11 cellular contexts compared by ENCODE assay signal in the genomic region with DNA sequence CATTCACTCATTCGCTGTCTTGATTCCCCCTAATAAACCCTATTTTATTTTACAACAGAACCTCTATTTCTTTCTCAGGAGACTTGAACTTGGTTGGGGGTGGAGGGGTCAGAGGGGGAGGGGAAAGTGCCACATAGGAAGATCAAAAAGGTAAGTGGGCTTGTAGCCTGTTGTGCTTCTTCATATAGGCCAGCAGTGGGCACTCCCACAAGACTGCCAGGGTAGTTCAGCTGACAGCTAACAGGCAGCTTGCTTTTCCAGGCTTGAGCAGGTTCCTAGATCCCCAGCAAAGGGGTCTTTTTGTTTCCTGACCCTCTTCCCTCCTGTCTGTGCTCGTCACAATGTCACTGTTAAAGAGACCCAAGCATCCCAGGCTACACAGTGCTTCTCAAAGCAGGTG. TPM values are rescaled to one million over a fixed set of nuclear protein-coding genes. Genes with fewer than 3 reads are reported as not detected.
DNase-seq lines count a peak whose midpoint lies in the region; ATAC-seq, FAIRE-seq and TF ChIP-seq lines count a peak whose summit lies in the region.
"Had no signal": no experiment of that assay in that cellular context is flagged by ENCODE, and none has a peak within 500 bp of the region (broad histone marks: within the 10 kb centered on the region; RNA-seq: fewer than 3 reads in every experiment).

No MANE protein-coding gene starts in this region.

- WGBS in testis, 2 donors = 58 to 95% methylated on average over 2 of the region's 2 CpGs

- no peaks in the 10 kb centered on the region for H3K4me1 ChIP-seq in keratinocyte (ENCODE audit: control insufficient read depth, extremely low read depth, insufficient read depth, low read length)
- H3K4me1 ChIP-seq in testis = no peaks in the 10 kb centered on the region

- TF ChIP-seq CTCF in HFF-Myc (IDR thresholded peaks at IDR 0.05; ENCODE audit: low read depth, low read length, missing control alignments) (peak; percentile 19), WERI-Rb-1 (IDR thresholded peaks at IDR 0.05; ENCODE audit: low read depth, low read length) (peak; percentile 85), keratinocyte (optimal IDR thresholded peaks at IDR 0.05 in 1 of 3, IDR thresholded peaks at IDR 0.05 in 1 of 3, conservative IDR thresholded peaks at IDR 0.05 in 1 of 3; ENCODE audit: extremely low read depth in 1 of 3, insufficient read depth in 2 of 3, low read length in 3 of 3) (peak in 2 of 3 experiments; percentile 39 to 51), testis (IDR thresholded peaks at IDR 0.05) (no peak)

- no peaks in the 10 kb centered on the region for H4K20me1 ChIP-seq in keratinocyte (ENCODE audit: control insufficient read depth, extremely low read depth, insufficient read depth, low read length)

- TF ChIP-seq POLR2A in testis (IDR thresholded peaks at IDR 0.05) = no peak

- intact Hi-C loops in testis (cut with DNase I; ENCODE audit: low total_unique reads) = no loop called here

- H3K4me3 ChIP-seq in HFF-Myc (replicated peaks; ENCODE audit: low read depth, low read length) (no peak overlapping the region), WERI-Rb-1 (ENCODE audit: low read depth, low read length) (no peak overlapping the region), keratinocyte (ENCODE audit: control insufficient read depth in 2 of 3, extremely low read depth in 1 of 3, insufficient read depth in 2 of 3, low read depth in 1 of 3, low read length in 3 of 3) (no peak overlapping the region), testis (no peak overlapping the region), MG63 (no peak overlapping the region)

- no peaks in the 10 kb centered on the region for H3K9me1 ChIP-seq in keratinocyte (ENCODE audit: control insufficient read depth, extremely low read depth, insufficient read depth, low read length)

- H3K27ac ChIP-seq in WERI-Rb-1 = no peak overlapping the region
- H3K27ac ChIP-seq in keratinocyte (ENCODE audit: control insufficient read depth, insufficient read depth, low read length) = no peak overlapping the region
- no peak overlapping the region for H3K27ac ChIP-seq in testis

- no peaks in the 10 kb centered on the region for H3K79me2 ChIP-seq in keratinocyte (ENCODE audit: control insufficient read depth, insufficient read depth, low read length)

- no peak overlapping the region for H2AFZ ChIP-seq in keratinocyte (ENCODE audit: control insufficient read depth, low read length)

- H3K27me3 ChIP-seq in WERI-Rb-1 (ENCODE audit: insufficient read depth, low read depth, severe bottlenecking) (no peaks in the 10 kb centered on the region), keratinocyte (ENCODE audit: control insufficient read depth, extremely low read depth, insufficient read depth, low read length) (no peaks in the 10 kb centered on the region), testis (no peaks in the 10 kb centered on the region), MG63 (no peaks in the 10 kb centered on the region)

- FAIRE-seq in keratinocyte (lab: Jason Lieb, UNC) = peak; percentile 32
- FAIRE-seq: G401.6 had no signal

- no peak overlapping the region for H3K4me2 ChIP-seq in keratinocyte (ENCODE audit: control insufficient read depth, extremely low read depth, insufficient read depth, low read depth, low read length)

- dilution Hi-C loops in keratinocyte (cut with MboI; ENCODE audit: extremely low pct_ligation_motif_present, low sequenced_read_pairs) = no loop called here

- H3K9me3 ChIP-seq in WERI-Rb-1 (ENCODE audit: severe bottlenecking) (no peaks in the 10 kb centered on the region), keratinocyte (ENCODE audit: control insufficient read depth, low read depth, low read length) (no peaks in the 10 kb centered on the region), testis (no peaks in the 10 kb centered on the region), MG63 (no peaks in the 10 kb centered on the region)

- H3K36me3 ChIP-seq in WERI-Rb-1 = no peaks in the 10 kb centered on the region
- no peaks in the 10 kb centered on the region for H3K36me3 ChIP-seq in keratinocyte (ENCODE audit: control insufficient read depth in 2 of 2, extremely low read depth in 1 of 2, insufficient read depth in 2 of 2, low read length in 2 of 2)
- no peaks in the 10 kb centered on the region for H3K36me3 ChIP-seq in testis (ENCODE audit: low read depth, missing control alignments)
- H3K36me3 ChIP-seq in MG63 = no peaks in the 10 kb centered on the region

- peak; percentile 41 for DNase-seq in DMS 273 (lab: John Stamatoyannopoulos, UW; ENCODE audit: unreplicated experiment)
- DNase-seq in HFF-Myc (ENCODE audit: extremely low read depth, low read depth) = no peak
- DNase-seq in WERI-Rb-1 = peak; percentile 30
- no peak for DNase-seq in keratinocyte (ENCODE audit: low read depth, low spot score)
- no peak for DNase-seq in testis
- DNase-seq in MG63 = no peak
- DNase-seq: activated T-cell treated with anti-CD3 and anti-CD28 coated beads, Interleukin-2, amount 50 U/mL, for 1 hour; naive B cell; T-helper 9 cell had no signal

- no peak for ATAC-seq in HG02885 (IDR thresholded peaks at IDR 0.05; ENCODE audit: poor library complexity, unreplicated experiment)

- H3K9ac ChIP-seq in keratinocyte (ENCODE audit: control insufficient read depth, extremely low read depth, insufficient read depth, low read length) = no peak overlapping the region

RNA-seq across cellular contexts. Expression of gene KIAA2012, which starts 0.8 kb away (rescaled TPM):
- polyA plus RNA-seq in keratinocyte (not detected in 3 replicates), testis (ENCODE audit: insufficient read depth, low read depth, low replicate concordance) (1.6 TPM)
- not detected for polyA plus RNA-seq in keratinocyte (2011; ENCODE audit: low read depth)
- not detected in 2 replicates for polyA plus RNA-seq in keratinocyte (2011; cell fraction: cytosol; rRNA removed)
- polyA plus RNA-seq in keratinocyte (2011; cell fraction: nucleus; rRNA removed) = not detected in 2 replicates
- 0.03 TPM in 1 of 2 replicates, not detected in the other for polyA plus RNA-seq in keratinocyte (2012; ENCODE audit: low replicate concordance)
- not detected in 3 replicates for polyA minus RNA-seq in keratinocyte
- polyA minus RNA-seq in keratinocyte (2011; cell fraction: cytosol; rRNA and poly(A)+ RNA removed) = not detected
- polyA minus RNA-seq in keratinocyte (2011; cell fraction: nucleus; rRNA and poly(A)+ RNA removed) = not detected in 2 replicates
- total RNA-seq in testis = 1 to 10 TPM; 1.1 to 1.3 TPM
- not detected in 2 replicates for total RNA-seq in MG63 (2014; rRNA removed; shearing (Covaris generic); ENCODE audit: low replicate concordance)

RNA-seq across cellular contexts. Expression of gene FZD7, which starts 38.6 kb away (rescaled TPM):
- polyA plus RNA-seq in keratinocyte (1.3 to 2.4 TPM (median 1.4 TPM) in 3 replicates), testis (ENCODE audit: insufficient read depth, low read depth, low replicate concordance) (7.1 TPM)
- 1.5 TPM for polyA plus RNA-seq in keratinocyte (2011; ENCODE audit: low read depth)
- 0.91 and 1.3 TPM in 2 replicates for polyA plus RNA-seq in keratinocyte (2011; cell fraction: cytosol; rRNA removed)
- 5.8 and 6.3 TPM in 2 replicates for polyA plus RNA-seq in keratinocyte (2011; cell fraction: nucleus; rRNA removed)
- 2.7 and 3.7 TPM in 2 replicates for polyA plus RNA-seq in keratinocyte (2012; ENCODE audit: low replicate concordance)
- 2.3 to 4.5 TPM (median 2.4 TPM) in 3 replicates for polyA minus RNA-seq in keratinocyte
- polyA minus RNA-seq in keratinocyte (2011; cell fraction: cytosol; rRNA and poly(A)+ RNA removed) = 5.9 TPM
- 10.3 and 11.8 TPM in 2 replicates for polyA minus RNA-seq in keratinocyte (2011; cell fraction: nucleus; rRNA and poly(A)+ RNA removed)
- total RNA-seq in testis = 1 to 10 TPM; 8.3 to 9.1 TPM
- 15.6 and 23.6 TPM in 2 replicates for total RNA-seq in MG63 (2014; rRNA removed; shearing (Covaris generic); ENCODE audit: low replicate concordance)

Comparison
In these comparisons a context has a peak if more than half of its experiments do, and no peak if none do; other contexts are left out.
1. DNase-seq: peak in DMS 273 (single experiment) and WERI-Rb-1 (single experiment); none in HFF-Myc (single experiment), keratinocyte (single experiment), testis (single experiment) and MG63 (single experiment).
2. CTCF ChIP-seq: peak in HFF-Myc (single experiment), WERI-Rb-1 (single experiment) and keratinocyte (2 of 3); none in testis (0 of 3).